ENCODE assay signal across 7 cellular contexts in genomic region chrX:18873189-18873791, GRCh38.
DNase-seq lines count a peak whose midpoint lies in the region; ATAC-seq and TF ChIP-seq lines count a peak whose summit lies in the region.

No MANE protein-coding gene starts in this region.

- H3K27me3 ChIP-seq in HCT116 (ENCODE audit: insufficient read depth, low read length): no peaks in the 10 kb centered on the region
- H3K27me3 ChIP-seq in SJCRH30: no peaks in the 10 kb centered on the region
- no peaks in the 10 kb centered on the region for H3K27me3 ChIP-seq in skeletal muscle tissue (ENCODE audit: control insufficient read depth in 3 of 3, insufficient read depth in 3 of 3, low read length in 3 of 3)

- H3K4me2 ChIP-seq in HCT116 (ENCODE audit: low read length): peak overlapping the region; percentile 50

- RAD21 ChIA-PET in HCT116 (lab: Charles Lee; ENCODE audit: low non-redundant PET in 1 of 2, low total read pairs in 2 of 2, uncharacterized antibody in 2 of 2, unreplicated experiment in 2 of 2): no interaction called here

- no peak for TF ChIP-seq POLR2A in HCT116 (IDR thresholded peaks at IDR 0.05; ENCODE audit: borderline replicate concordance, extremely low read depth, insufficient read depth, insufficient read length)
- no peak for TF ChIP-seq POLR2A in erythroblast (IDR thresholded peaks at IDR 0.05; ENCODE audit: low read length)

- H4K20me1 ChIP-seq in HCT116 (ENCODE audit: insufficient read depth): no peaks in the 10 kb centered on the region

- DNase-seq in HCT116 (ENCODE audit: low read depth, low spot score) (peak; percentile 8), SJCRH30 (peak; percentile 39 to 50), fibroblast of pulmonary artery (ENCODE audit: low read depth) (peak; percentile 65), DMS114 treated with DMSO at 0.1 percent for 48 hours (lab: John Stamatoyannopoulos, UW; ENCODE audit: unreplicated experiment) (no peak), erythroblast (lab: John Stamatoyannopoulos, UW) (no peak)

- CTCF ChIA-PET in HCT116 (lab: Charles Lee): no interaction called here

- no peaks in the 10 kb centered on the region for H3K9me3 ChIP-seq in HCT116 (ENCODE audit: control insufficient read depth in 1 of 2, insufficient read depth in 1 of 2, low read depth in 1 of 2, low read length in 2 of 2)
- no peaks in the 10 kb centered on the region for H3K9me3 ChIP-seq in SJCRH30 (replicated peaks)
- no peaks in the 10 kb centered on the region for H3K9me3 ChIP-seq in skeletal muscle tissue (ENCODE audit: control insufficient read depth in 3 of 3, low read length in 3 of 3)

- H3K36me3 ChIP-seq in HCT116 (ENCODE audit: control insufficient read depth in 1 of 2, insufficient read depth in 2 of 2, low read length in 2 of 2): no peaks in the 10 kb centered on the region
- no peaks in the 10 kb centered on the region for H3K36me3 ChIP-seq in SJCRH30
- H3K36me3 ChIP-seq in skeletal muscle tissue (ENCODE audit: control insufficient read depth in 3 of 3, insufficient read depth in 3 of 3, low read length in 3 of 3): no peaks in the 10 kb centered on the region

- H3K79me2 ChIP-seq in HCT116 (ENCODE audit: insufficient read depth, low read length): no peaks in the 10 kb centered on the region

- no peak overlapping the region for H3K9ac ChIP-seq in HCT116 (ENCODE audit: low read length)
- peak overlapping the region in 2 of 3 donors; percentile 8 to 38 for H3K9ac ChIP-seq in skeletal muscle tissue (ENCODE audit: low read depth in 1 of 3, low read length in 3 of 3)

- no peak overlapping the region for H3K27ac ChIP-seq in HCT116 (ENCODE audit: low read depth, low read length)
- H3K27ac ChIP-seq in SJCRH30: no peak overlapping the region
- peak overlapping the region; percentile 56 for H3K27ac ChIP-seq in skeletal muscle tissue (ENCODE audit: low read depth, low read length)

- TF ChIP-seq RAD21 in HCT116 (IDR thresholded peaks at IDR 0.05; ENCODE audit: low read depth): no peak

- ATAC-seq in HCT116 (peak; percentile 50), GM19455 (IDR thresholded peaks at IDR 0.05; ENCODE audit: unreplicated experiment) (no peak)

- no peaks in the 10 kb centered on the region for H3K9me2 ChIP-seq in HCT116 (ENCODE audit: insufficient read depth)

- intact Hi-C loops in HCT116 (cut with micrococcal nuclease): no loop called here

- no peak overlapping the region for H3K4me3 ChIP-seq in HCT116 (replicated peaks in 1 of 2; ENCODE audit: low read depth in 1 of 2, low read length in 2 of 2)
- no peak overlapping the region for H3K4me3 ChIP-seq in SJCRH30
- H3K4me3 ChIP-seq in fibroblast of pulmonary artery (replicated peaks; ENCODE audit: low read depth, low read length): peak overlapping the region; percentile 19
- H3K4me3 ChIP-seq in skeletal muscle tissue (ENCODE audit: low read length in 3 of 3): no peak overlapping the region

- no TSS peak for BruUV-seq in HCT116 (replicated peaks; lab: Mats Ljungman, UMichigan)

- POLR2A ChIA-PET in HCT116 (lab: Charles Lee): no interaction called here

- TF ChIP-seq CTCF in HCT116 (IDR thresholded peaks at IDR 0.05 in 2 of 3, conservative IDR thresholded peaks at IDR 0.05 in 1 of 3; ENCODE audit: borderline replicate concordance in 1 of 3, insufficient read depth in 1 of 3, low read depth in 2 of 3, low read length in 2 of 3) (no peak), fibroblast of pulmonary artery (IDR thresholded peaks at IDR 0.05; ENCODE audit: low read length, missing control alignments) (no peak)

- H3K4me1 ChIP-seq in HCT116 (ENCODE audit: control insufficient read depth in 1 of 2, insufficient read depth in 2 of 2, low read length in 2 of 2) (peaks cover 2 to 21% of the 10 kb centered on the region in 2 experiments), SJCRH30 (peaks cover 9% of the 10 kb centered on the region), skeletal muscle tissue (ENCODE audit: control insufficient read depth in 3 of 3, insufficient read depth in 3 of 3, low read length in 3 of 3) (peaks cover 4 to 18% (median 10%) of the 10 kb centered on the region in 3 donors)

- no peak overlapping the region for H2AFZ ChIP-seq in HCT116 (ENCODE audit: low read depth, low read length, poor library complexity, severe bottlenecking)

TF ChIP-seq in HCT116, 20 proteins besides CTCF, POLR2A, EP300 and RAD21:
- TF ChIP-seq CBX3 (IDR thresholded peaks at IDR 0.05; ENCODE audit: low read depth) (peak; percentile 14; the same call in 1 of the 2 replicates), YY1 (IDR thresholded peaks at IDR 0.05; ENCODE audit: extremely low read depth, insufficient replicate concordance, low read depth, low read length) (no peak), FOSL1 (IDR thresholded peaks at IDR 0.05; ENCODE audit: low read depth) (peak; percentile 65; the same call in 1 of the 2 replicates), SP1 (IDR thresholded peaks at IDR 0.05; ENCODE audit: low read depth) (0 out of 2 replicates have a peak, but pooled peaks have one; percentile 17), TCF7L2 (IDR thresholded peaks at IDR 0.05; ENCODE audit: borderline replicate concordance, extremely low read depth, insufficient read depth, insufficient read length) (no peak), ZNF274 (IDR thresholded peaks at IDR 0.05; ENCODE audit: low read depth, low read length) (no peak), JUND (IDR thresholded peaks at IDR 0.05) (peak; percentile 55)

Comparison
In these comparisons a context has a peak if more than half of its experiments do, and no peak if none do; other contexts are left out.
1. DNase-seq: peak in HCT116 (single experiment), SJCRH30 (2 of 2) and fibroblast of pulmonary artery (single experiment); none in DMS114 treated with DMSO at 0.1 percent for 48 hours (single experiment) and erythroblast (0 of 2).